In genomic region chr7:138008046-138008587, GRCh38 we compare ENCODE assay signal across 1 cellular context.
TF ChIP-seq lines count a peak whose summit lies in the region.

No MANE protein-coding gene starts in this region.

TF ChIP-seq in SK-N-SH, 30 proteins besides CTCF, POLR2A, EP300 and RAD21 (continued from another document):
- TF ChIP-seq REST (IDR thresholded peaks at IDR 0.05; ENCODE audit: low read depth, low read length): no peak
- TF ChIP-seq, protein P1, sequence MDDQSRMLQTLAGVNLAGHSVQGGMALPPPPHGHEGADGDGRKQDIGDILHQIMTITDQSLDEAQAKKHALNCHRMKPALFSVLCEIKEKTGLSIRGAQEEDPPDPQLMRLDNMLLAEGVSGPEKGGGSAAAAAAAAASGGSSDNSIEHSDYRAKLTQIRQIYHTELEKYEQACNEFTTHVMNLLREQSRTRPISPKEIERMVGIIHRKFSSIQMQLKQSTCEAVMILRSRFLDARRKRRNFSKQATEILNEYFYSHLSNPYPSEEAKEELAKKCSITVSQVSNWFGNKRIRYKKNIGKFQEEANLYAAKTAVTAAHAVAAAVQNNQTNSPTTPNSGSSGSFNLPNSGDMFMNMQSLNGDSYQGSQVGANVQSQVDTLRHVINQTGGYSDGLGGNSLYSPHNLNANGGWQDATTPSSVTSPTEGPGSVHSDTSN (IDR thresholded peaks at IDR 0.05): no peak
- TF ChIP-seq GATA2 (CRISPR knock-in tag; IDR thresholded peaks at IDR 0.05): no peak
- TF ChIP-seq SIN3A (IDR thresholded peaks at IDR 0.05; ENCODE audit: borderline replicate concordance, low read depth, low read length): no peak
- no peak for TF ChIP-seq POLR2AphosphoS5 (IDR thresholded peaks at IDR 0.05; ENCODE audit: low read depth, low read length)
- TF ChIP-seq MXI1 (IDR thresholded peaks at IDR 0.05; ENCODE audit: low read depth, low read length): no peak
- no peak for TF ChIP-seq JUND (IDR thresholded peaks at IDR 0.05)
- no peak for TF ChIP-seq SMC3 (IDR thresholded peaks at IDR 0.05; ENCODE audit: low read depth, low read length)
- no peak for TF ChIP-seq EZH2phosphoT487 (IDR thresholded peaks at IDR 0.05; ENCODE audit: borderline replicate concordance, low read depth)
- no peak for TF ChIP-seq FOXJ3 (CRISPR knock-in tag; IDR thresholded peaks at IDR 0.05)
- no peak for TF ChIP-seq NFIC (IDR thresholded peaks at IDR 0.05; ENCODE audit: borderline replicate concordance)
